Comparison of ENCODE assay signal across 1 cellular context in the genomic region with DNA sequence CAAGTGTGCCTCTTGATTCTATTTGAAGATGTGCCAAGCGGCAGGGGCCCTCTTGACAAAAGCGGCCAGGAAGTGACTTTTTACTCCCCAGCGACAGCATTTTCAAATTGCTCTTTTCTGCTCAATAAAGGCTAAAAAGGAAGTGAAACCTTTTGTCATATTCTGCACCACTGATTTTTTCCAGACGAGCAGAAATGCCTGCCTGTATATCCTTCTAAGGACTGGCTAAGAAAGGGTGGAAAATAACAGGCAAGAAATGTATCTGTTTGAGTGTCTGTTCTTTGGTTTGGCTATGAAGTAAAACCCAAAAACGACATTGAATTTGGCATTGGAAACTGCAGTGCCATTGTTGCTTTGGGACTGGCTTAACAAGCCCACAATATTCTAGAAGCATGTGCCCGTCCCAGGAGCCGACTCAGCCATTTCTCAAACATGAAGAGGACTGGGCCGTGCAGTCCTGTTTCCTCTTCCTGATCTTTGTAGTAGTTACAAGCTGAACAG.
TF ChIP-seq lines count a peak whose summit lies in the region.

No MANE protein-coding gene starts in this region.

TF ChIP-seq in GM12878, 131 proteins besides CTCF, POLR2A, EP300 and RAD21 (continues in another document):
- peak; percentile 67; the same call in 1 of the 2 replicates for TF ChIP-seq BCL11A (IDR thresholded peaks at IDR 0.05; ENCODE audit: low read depth, low read length)
- peak; percentile 99 for TF ChIP-seq SPI1 (IDR thresholded peaks at IDR 0.05; ENCODE audit: borderline replicate concordance, insufficient read depth, low read depth, low read length)
- TF ChIP-seq PML (IDR thresholded peaks at IDR 0.05; ENCODE audit: low read length): 0 out of 2 replicates have a peak, but pooled peaks have one; percentile 61
- peak; percentile 90 for TF ChIP-seq NFIC (IDR thresholded peaks at IDR 0.05; ENCODE audit: low read depth, low read length)
- no peak for TF ChIP-seq POLR2AphosphoS2 (IDR thresholded peaks at IDR 0.05; ENCODE audit: low read depth, low read length)
- no peak for TF ChIP-seq FOXK2 (IDR thresholded peaks at IDR 0.05)
- no peak for TF ChIP-seq SUZ12 (IDR thresholded peaks at IDR 0.05; ENCODE audit: unreplicated experiment)
- no peak for TF ChIP-seq SUPT20H (IDR thresholded peaks at IDR 0.05; ENCODE audit: borderline replicate concordance, control insufficient read depth, low read depth, low read length)
- peak; percentile 67; the same call in 1 of the 2 replicates for TF ChIP-seq RB1 (IDR thresholded peaks at IDR 0.05; ENCODE audit: borderline replicate concordance)
- TF ChIP-seq SIN3A (IDR thresholded peaks at IDR 0.05; ENCODE audit: low read depth, low read length): no peak
- TF ChIP-seq CREB1 (IDR thresholded peaks at IDR 0.05; ENCODE audit: low read depth): peak; percentile 32; the same call in 1 of the 2 replicates
- TF ChIP-seq PAX5 (IDR thresholded peaks at IDR 0.05; ENCODE audit: borderline replicate concordance, low read depth, low read length): peak; percentile 58
- TF ChIP-seq, protein P1, sequence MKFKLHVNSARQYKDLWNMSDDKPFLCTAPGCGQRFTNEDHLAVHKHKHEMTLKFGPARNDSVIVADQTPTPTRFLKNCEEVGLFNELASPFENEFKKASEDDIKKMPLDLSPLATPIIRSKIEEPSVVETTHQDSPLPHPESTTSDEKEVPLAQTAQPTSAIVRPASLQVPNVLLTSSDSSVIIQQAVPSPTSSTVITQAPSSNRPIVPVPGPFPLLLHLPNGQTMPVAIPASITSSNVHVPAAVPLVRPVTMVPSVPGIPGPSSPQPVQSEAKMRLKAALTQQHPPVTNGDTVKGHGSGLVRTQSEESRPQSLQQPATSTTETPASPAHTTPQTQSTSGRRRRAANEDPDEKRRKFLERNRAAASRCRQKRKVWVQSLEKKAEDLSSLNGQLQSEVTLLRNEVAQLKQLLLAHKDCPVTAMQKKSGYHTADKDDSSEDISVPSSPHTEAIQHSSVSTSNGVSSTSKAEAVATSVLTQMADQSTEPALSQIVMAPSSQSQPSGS (IDR thresholded peaks at IDR 0.05; ENCODE audit: low read length): peak; percentile 68; the same call in 1 of the 2 replicates
- TF ChIP-seq, protein P2, sequence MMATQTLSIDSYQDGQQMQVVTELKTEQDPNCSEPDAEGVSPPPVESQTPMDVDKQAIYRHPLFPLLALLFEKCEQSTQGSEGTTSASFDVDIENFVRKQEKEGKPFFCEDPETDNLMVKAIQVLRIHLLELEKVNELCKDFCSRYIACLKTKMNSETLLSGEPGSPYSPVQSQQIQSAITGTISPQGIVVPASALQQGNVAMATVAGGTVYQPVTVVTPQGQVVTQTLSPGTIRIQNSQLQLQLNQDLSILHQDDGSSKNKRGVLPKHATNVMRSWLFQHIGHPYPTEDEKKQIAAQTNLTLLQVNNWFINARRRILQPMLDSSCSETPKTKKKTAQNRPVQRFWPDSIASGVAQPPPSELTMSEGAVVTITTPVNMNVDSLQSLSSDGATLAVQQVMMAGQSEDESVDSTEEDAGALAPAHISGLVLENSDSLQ (IDR thresholded peaks at IDR 0.05): peak; percentile 16; the same call in 1 of the 2 replicates
- TF ChIP-seq EGR1 (IDR thresholded peaks at IDR 0.05; ENCODE audit: borderline replicate concordance in 1 of 2, low read depth in 2 of 2, low read length in 2 of 2): 0 out of 3 replicates have a peak, but pooled peaks of 1 of the 2 experiments have one; percentile 32
- no peak for TF ChIP-seq ZNF622 (IDR thresholded peaks at IDR 0.05)
- peak; percentile 65; the same call in 1 of the 2 replicates for TF ChIP-seq CREM (IDR thresholded peaks at IDR 0.05; ENCODE audit: low read depth)
- 0 out of 2 replicates have a peak, but pooled peaks have one; percentile 35 for TF ChIP-seq MEF2A (IDR thresholded peaks at IDR 0.05; ENCODE audit: insufficient read depth, low read depth, low read length)
- TF ChIP-seq CBX5 (IDR thresholded peaks at IDR 0.05; ENCODE audit: low read depth): 0 out of 2 replicates have a peak, but pooled peaks have one; percentile 23
- no peak for TF ChIP-seq NR2F1 (conservative IDR thresholded peaks at IDR 0.05)
- no peak for TF ChIP-seq NR2C2 (IDR thresholded peaks at IDR 0.05; ENCODE audit: borderline replicate concordance, control insufficient read depth, insufficient read length, low read depth)
- 0 out of 2 replicates have a peak, but pooled peaks have one; percentile 8 for TF ChIP-seq STAT3 (IDR thresholded peaks at IDR 0.05; ENCODE audit: low read depth, low read length)
- peak; percentile 81 for TF ChIP-seq IRF4 (IDR thresholded peaks at IDR 0.05; ENCODE audit: low read depth, low read length)
- TF ChIP-seq ETV6 (conservative IDR thresholded peaks at IDR 0.05 in 1 of 2, IDR thresholded peaks at IDR 0.05 in 1 of 2; ENCODE audit: borderline replicate concordance in 1 of 2, low read depth in 1 of 2): peak in 1 of 2 experiments; percentile 94; a peak in 2 of 4 replicates
- peak; percentile 72 for TF ChIP-seq ATF7 (IDR thresholded peaks at IDR 0.05; ENCODE audit: low read depth)
- TF ChIP-seq, protein P3, sequence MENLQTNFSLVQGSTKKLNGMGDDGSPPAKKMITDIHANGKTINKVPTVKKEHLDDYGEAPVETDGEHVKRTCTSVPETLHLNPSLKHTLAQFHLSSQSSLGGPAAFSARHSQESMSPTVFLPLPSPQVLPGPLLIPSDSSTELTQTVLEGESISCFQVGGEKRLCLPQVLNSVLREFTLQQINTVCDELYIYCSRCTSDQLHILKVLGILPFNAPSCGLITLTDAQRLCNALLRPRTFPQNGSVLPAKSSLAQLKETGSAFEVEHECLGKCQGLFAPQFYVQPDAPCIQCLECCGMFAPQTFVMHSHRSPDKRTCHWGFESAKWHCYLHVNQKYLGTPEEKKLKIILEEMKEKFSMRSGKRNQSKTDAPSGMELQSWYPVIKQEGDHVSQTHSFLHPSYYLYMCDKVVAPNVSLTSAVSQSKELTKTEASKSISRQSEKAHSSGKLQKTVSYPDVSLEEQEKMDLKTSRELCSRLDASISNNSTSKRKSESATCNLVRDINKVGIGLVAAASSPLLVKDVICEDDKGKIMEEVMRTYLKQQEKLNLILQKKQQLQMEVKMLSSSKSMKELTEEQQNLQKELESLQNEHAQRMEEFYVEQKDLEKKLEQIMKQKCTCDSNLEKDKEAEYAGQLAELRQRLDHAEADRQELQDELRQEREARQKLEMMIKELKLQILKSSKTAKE (IDR thresholded peaks at IDR 0.05; ENCODE audit: low read depth, poor library complexity, severe bottlenecking): peak; percentile 82
- TF ChIP-seq RAD51 (IDR thresholded peaks at IDR 0.05): 0 out of 2 replicates have a peak, but pooled peaks have one; percentile 9
- TF ChIP-seq, protein P4, sequence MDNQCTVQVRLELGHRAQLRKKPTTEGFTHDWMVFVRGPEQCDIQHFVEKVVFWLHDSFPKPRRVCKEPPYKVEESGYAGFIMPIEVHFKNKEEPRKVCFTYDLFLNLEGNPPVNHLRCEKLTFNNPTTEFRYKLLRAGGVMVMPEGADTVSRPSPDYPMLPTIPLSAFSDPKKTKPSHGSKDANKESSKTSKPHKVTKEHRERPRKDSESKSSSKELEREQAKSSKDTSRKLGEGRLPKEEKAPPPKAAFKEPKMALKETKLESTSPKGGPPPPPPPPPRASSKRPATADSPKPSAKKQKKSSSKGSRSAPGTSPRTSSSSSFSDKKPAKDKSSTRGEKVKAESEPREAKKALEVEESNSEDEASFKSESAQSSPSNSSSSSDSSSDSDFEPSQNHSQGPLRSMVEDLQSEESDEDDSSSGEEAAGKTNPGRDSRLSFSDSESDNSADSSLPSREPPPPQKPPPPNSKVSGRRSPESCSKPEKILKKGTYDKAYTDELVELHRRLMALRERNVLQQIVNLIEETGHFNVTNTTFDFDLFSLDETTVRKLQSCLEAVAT (IDR thresholded peaks at IDR 0.05): peak; percentile 74
- peak; percentile 57; the same call in 1 of the 2 replicates for TF ChIP-seq YY1 (IDR thresholded peaks at IDR 0.05; ENCODE audit: low read depth, low read length)
- TF ChIP-seq, protein P5, sequence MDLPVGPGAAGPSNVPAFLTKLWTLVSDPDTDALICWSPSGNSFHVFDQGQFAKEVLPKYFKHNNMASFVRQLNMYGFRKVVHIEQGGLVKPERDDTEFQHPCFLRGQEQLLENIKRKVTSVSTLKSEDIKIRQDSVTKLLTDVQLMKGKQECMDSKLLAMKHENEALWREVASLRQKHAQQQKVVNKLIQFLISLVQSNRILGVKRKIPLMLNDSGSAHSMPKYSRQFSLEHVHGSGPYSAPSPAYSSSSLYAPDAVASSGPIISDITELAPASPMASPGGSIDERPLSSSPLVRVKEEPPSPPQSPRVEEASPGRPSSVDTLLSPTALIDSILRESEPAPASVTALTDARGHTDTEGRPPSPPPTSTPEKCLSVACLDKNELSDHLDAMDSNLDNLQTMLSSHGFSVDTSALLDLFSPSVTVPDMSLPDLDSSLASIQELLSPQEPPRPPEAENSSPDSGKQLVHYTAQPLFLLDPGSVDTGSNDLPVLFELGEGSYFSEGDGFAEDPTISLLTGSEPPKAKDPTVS (IDR thresholded peaks at IDR 0.05; ENCODE audit: low read depth, low read length): no peak
- TF ChIP-seq, protein P6, sequence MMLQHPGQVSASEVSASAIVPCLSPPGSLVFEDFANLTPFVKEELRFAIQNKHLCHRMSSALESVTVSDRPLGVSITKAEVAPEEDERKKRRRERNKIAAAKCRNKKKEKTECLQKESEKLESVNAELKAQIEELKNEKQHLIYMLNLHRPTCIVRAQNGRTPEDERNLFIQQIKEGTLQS (IDR thresholded peaks at IDR 0.05; ENCODE audit: borderline replicate concordance, extremely low read depth, low read depth, low read length): no peak
- TF ChIP-seq SP1 (IDR thresholded peaks at IDR 0.05; ENCODE audit: low read depth, low read length): no peak
- TF ChIP-seq POLR2AphosphoS5 (IDR thresholded peaks at IDR 0.05; ENCODE audit: low read length): peak; percentile 21; the same call in 1 of the 2 replicates
- peak; percentile 36; the same call in 1 of the 3 replicates for TF ChIP-seq POU2F2 (IDR thresholded peaks at IDR 0.05; ENCODE audit: borderline replicate concordance, low read depth, low read length)
- no peak for TF ChIP-seq HDAC6 (IDR thresholded peaks at IDR 0.05; ENCODE audit: unreplicated experiment)
- no peak for TF ChIP-seq CBX3 (IDR thresholded peaks at IDR 0.05; ENCODE audit: borderline replicate concordance, low read depth)
- TF ChIP-seq GABPA (IDR thresholded peaks at IDR 0.05; ENCODE audit: low read depth): peak; percentile 44; the same call in 1 of the 2 replicates
- TF ChIP-seq CHD1 (IDR thresholded peaks at IDR 0.05; ENCODE audit: low read depth, low read length): peak; percentile 28; the same call in 1 of the 2 replicates
- peak; percentile 93 for TF ChIP-seq EED (IDR thresholded peaks at IDR 0.05; ENCODE audit: low read depth)
- TF ChIP-seq, protein P7, sequence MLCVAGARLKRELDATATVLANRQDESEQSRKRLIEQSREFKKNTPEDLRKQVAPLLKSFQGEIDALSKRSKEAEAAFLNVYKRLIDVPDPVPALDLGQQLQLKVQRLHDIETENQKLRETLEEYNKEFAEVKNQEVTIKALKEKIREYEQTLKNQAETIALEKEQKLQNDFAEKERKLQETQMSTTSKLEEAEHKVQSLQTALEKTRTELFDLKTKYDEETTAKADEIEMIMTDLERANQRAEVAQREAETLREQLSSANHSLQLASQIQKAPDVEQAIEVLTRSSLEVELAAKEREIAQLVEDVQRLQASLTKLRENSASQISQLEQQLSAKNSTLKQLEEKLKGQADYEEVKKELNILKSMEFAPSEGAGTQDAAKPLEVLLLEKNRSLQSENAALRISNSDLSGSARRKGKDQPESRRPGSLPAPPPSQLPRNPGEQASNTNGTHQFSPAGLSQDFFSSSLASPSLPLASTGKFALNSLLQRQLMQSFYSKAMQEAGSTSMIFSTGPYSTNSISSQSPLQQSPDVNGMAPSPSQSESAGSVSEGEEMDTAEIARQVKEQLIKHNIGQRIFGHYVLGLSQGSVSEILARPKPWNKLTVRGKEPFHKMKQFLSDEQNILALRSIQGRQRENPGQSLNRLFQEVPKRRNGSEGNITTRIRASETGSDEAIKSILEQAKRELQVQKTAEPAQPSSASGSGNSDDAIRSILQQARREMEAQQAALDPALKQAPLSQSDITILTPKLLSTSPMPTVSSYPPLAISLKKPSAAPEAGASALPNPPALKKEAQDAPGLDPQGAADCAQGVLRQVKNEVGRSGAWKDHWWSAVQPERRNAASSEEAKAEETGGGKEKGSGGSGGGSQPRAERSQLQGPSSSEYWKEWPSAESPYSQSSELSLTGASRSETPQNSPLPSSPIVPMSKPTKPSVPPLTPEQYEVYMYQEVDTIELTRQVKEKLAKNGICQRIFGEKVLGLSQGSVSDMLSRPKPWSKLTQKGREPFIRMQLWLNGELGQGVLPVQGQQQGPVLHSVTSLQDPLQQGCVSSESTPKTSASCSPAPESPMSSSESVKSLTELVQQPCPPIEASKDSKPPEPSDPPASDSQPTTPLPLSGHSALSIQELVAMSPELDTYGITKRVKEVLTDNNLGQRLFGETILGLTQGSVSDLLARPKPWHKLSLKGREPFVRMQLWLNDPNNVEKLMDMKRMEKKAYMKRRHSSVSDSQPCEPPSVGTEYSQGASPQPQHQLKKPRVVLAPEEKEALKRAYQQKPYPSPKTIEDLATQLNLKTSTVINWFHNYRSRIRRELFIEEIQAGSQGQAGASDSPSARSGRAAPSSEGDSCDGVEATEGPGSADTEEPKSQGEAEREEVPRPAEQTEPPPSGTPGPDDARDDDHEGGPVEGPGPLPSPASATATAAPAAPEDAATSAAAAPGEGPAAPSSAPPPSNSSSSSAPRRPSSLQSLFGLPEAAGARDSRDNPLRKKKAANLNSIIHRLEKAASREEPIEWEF (IDR thresholded peaks at IDR 0.05; ENCODE audit: insufficient replicate concordance, low read depth, low read length): peak; percentile 62
- no peak for TF ChIP-seq MEF2B (IDR thresholded peaks at IDR 0.05; ENCODE audit: partially characterized antibody, poor library complexity, severe bottlenecking)
- no peak for TF ChIP-seq STAT1 (conservative IDR thresholded peaks at IDR 0.05)
- TF ChIP-seq MTA3 (IDR thresholded peaks at IDR 0.05; ENCODE audit: borderline replicate concordance, low read length): peak; percentile 44; the same call in 1 of the 2 replicates
- TF ChIP-seq CHD4 (IDR thresholded peaks at IDR 0.05): 0 out of 2 replicates have a peak, but pooled peaks have one; percentile 71
- TF ChIP-seq, protein P8, sequence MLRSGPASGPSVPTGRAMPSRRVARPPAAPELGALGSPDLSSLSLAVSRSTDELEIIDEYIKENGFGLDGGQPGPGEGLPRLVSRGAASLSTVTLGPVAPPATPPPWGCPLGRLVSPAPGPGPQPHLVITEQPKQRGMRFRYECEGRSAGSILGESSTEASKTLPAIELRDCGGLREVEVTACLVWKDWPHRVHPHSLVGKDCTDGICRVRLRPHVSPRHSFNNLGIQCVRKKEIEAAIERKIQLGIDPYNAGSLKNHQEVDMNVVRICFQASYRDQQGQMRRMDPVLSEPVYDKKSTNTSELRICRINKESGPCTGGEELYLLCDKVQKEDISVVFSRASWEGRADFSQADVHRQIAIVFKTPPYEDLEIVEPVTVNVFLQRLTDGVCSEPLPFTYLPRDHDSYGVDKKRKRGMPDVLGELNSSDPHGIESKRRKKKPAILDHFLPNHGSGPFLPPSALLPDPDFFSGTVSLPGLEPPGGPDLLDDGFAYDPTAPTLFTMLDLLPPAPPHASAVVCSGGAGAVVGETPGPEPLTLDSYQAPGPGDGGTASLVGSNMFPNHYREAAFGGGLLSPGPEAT (IDR thresholded peaks at IDR 0.05; ENCODE audit: low read depth): peak; percentile 95
- TF ChIP-seq BACH1 (IDR thresholded peaks at IDR 0.05; ENCODE audit: borderline replicate concordance): no peak
- peak; percentile 3; the same call in 1 of the 2 replicates for TF ChIP-seq RUNX3 (IDR thresholded peaks at IDR 0.05; ENCODE audit: low read length)
- TF ChIP-seq BHLHE40 (IDR thresholded peaks at IDR 0.05; ENCODE audit: borderline replicate concordance in 1 of 2, low read depth in 2 of 2, low read length in 1 of 2): no peak; a peak in 1 of 4 replicates
- 0 out of 2 replicates have a peak, but pooled peaks have one; percentile 22 for TF ChIP-seq MXI1 (IDR thresholded peaks at IDR 0.05; ENCODE audit: low read depth, low read length)
